11 cellular contexts compared by ENCODE assay signal in genomic region chr1:212860713-212861581, GRCh38. TPM values are rescaled to one million over a fixed set of nuclear protein-coding genes. Genes with fewer than 3 reads are reported as not detected.
DNase-seq lines count a peak whose midpoint lies in the region; ATAC-seq lines count a peak whose summit lies in the region.
"Had no signal": no experiment of that assay in that cellular context is flagged by ENCODE, and none has a peak within 500 bp of the region (broad histone marks: within the 10 kb centered on the region; RNA-seq: fewer than 3 reads in every experiment).

No MANE protein-coding gene starts in this region.

- no peak overlapping the region for H3K18ac ChIP-seq in trophoblast cell (ENCODE audit: low read length)

- ATAC-seq in HG02763 (IDR thresholded peaks at IDR 0.05; ENCODE audit: unreplicated experiment) = no peak

- H2AFZ ChIP-seq in trophoblast cell (ENCODE audit: insufficient read depth, low read length, poor library complexity) = no peak overlapping the region

- no peak overlapping the region for H2BK120ac ChIP-seq in trophoblast cell (ENCODE audit: insufficient read depth, low read length, poor library complexity)

- H3K79me1 ChIP-seq in trophoblast cell (ENCODE audit: low read length) = peaks cover 5% of the 10 kb centered on the region

- no peak overlapping the region for H4K8ac ChIP-seq in trophoblast cell (ENCODE audit: low read depth, low read length)

- H4K12ac ChIP-seq in trophoblast cell (ENCODE audit: low read depth, low read length) = no peak overlapping the region

- H3K27me3 ChIP-seq in duodenal mucosa (ENCODE audit: control insufficient read depth in 1 of 2, insufficient read depth in 2 of 2, low read length in 2 of 2) = no peaks in the 10 kb centered on the region
- H3K27me3 ChIP-seq in trophoblast cell (ENCODE audit: insufficient read depth, low read length) = no peaks in the 10 kb centered on the region

- H3K4me2 ChIP-seq in trophoblast cell (ENCODE audit: low read length) = peak overlapping the region; percentile 41

- no peak overlapping the region for H3K4ac ChIP-seq in trophoblast cell (ENCODE audit: low read depth, low read length)

- DNase-seq in NCI-H2081 (lab: John Stamatoyannopoulos, UW) = peak; percentile 5 to 29
- DNase-seq in NCI-H2081 treated with DMSO at 0.1 percent for 48 hours (lab: John Stamatoyannopoulos, UW) = no peak
- peak; percentile 82 for DNase-seq in NCI-H345 treated with DMSO at 0.1 percent for 48 hours (lab: John Stamatoyannopoulos, UW; ENCODE audit: unreplicated experiment)
- no peak for DNase-seq in trophoblast cell
- DNase-seq in NCI-H1105 treated with DMSO at 0.1 percent for 48 hours (lab: John Stamatoyannopoulos, UW) = no peak
- no peak for DNase-seq in SIG-M5 treated with dmso at 0.1 percent for 504 hours (lab: John Stamatoyannopoulos, UW; ENCODE audit: unreplicated experiment)
- DNase-seq: activated gamma-delta T cell treated with Interleukin-2 at 50 U/mL for 16 hours, NCI-H1436 treated with DMSO at 0.1 percent for 48 hours had no signal

- H3K79me2 ChIP-seq in trophoblast cell (ENCODE audit: control insufficient read depth, insufficient read depth, low read length, poor library complexity) = peaks cover 10% of the 10 kb centered on the region

- H2AK5ac ChIP-seq in trophoblast cell (ENCODE audit: low read length) = no peak overlapping the region

- no peak overlapping the region for H3K14ac ChIP-seq in trophoblast cell (ENCODE audit: low read length)

- H3K23ac ChIP-seq in trophoblast cell (ENCODE audit: low read length) = no peak overlapping the region

- no peak overlapping the region for H2BK12ac ChIP-seq in trophoblast cell (ENCODE audit: low read length)

- no peak overlapping the region for H4K91ac ChIP-seq in trophoblast cell (ENCODE audit: low read depth, low read length)

- H3K9me3 ChIP-seq in duodenal mucosa (ENCODE audit: control insufficient read depth in 1 of 2, low read length in 2 of 2) (no peaks in the 10 kb centered on the region), trophoblast cell (ENCODE audit: insufficient read depth, low read depth, low read length) (no peaks in the 10 kb centered on the region)

- H3K4me1 ChIP-seq in duodenal mucosa (ENCODE audit: control insufficient read depth in 1 of 2, insufficient read depth in 2 of 2, low read length in 2 of 2) (peaks cover 29 to 38% of the 10 kb centered on the region in 2 donors), trophoblast cell (ENCODE audit: control insufficient read depth in 1 of 2, insufficient read depth in 2 of 2, low read length in 2 of 2) (peaks cover 6 to 9% of the 10 kb centered on the region in 2 experiments)

- peaks cover 5 to 6% of the 10 kb centered on the region in 2 donors for H3K36me3 ChIP-seq in duodenal mucosa (ENCODE audit: control insufficient read depth in 1 of 2, insufficient read depth in 2 of 2, low read length in 2 of 2)
- H3K36me3 ChIP-seq in trophoblast cell (ENCODE audit: control insufficient read depth in 1 of 2, insufficient read depth in 2 of 2, low read length in 2 of 2) = peaks cover 3 to 4% of the 10 kb centered on the region in 2 experiments

- H3K9ac ChIP-seq in duodenal mucosa (ENCODE audit: low read depth in 1 of 2, low read length in 2 of 2) (no peak overlapping the region), trophoblast cell (ENCODE audit: low read length) (no peak overlapping the region)

- H3K4me3 ChIP-seq in duodenal mucosa (ENCODE audit: low read depth in 1 of 2, low read length in 2 of 2) (peak overlapping the region; percentile 52 to 96), trophoblast cell (ENCODE audit: low read depth, low read length) (no peak overlapping the region)

- H2BK5ac ChIP-seq in trophoblast cell (ENCODE audit: low read depth, low read length, poor library complexity) = no peak overlapping the region

- no CpG with 5 or more reads among the region's 5 CpGs for WGBS in trophoblast cell (ENCODE audit: extremely low coverage, insufficient coverage, insufficient read length)

- no peak overlapping the region for H3K27ac ChIP-seq in duodenal mucosa (ENCODE audit: low read depth, low read length)
- H3K27ac ChIP-seq in trophoblast cell (ENCODE audit: low read depth, low read length) = no peak overlapping the region

RNA-seq across cellular contexts. Expression of gene FLVCR1, which starts 2.9 kb away (rescaled TPM):
- polyA plus RNA-seq in trophoblast cell (2013) = 5.9 and 6.0 TPM in 2 replicates

RNA-seq across cellular contexts. Expression of gene SPATA45, which starts 13.5 kb away (rescaled TPM):
- polyA plus RNA-seq in trophoblast cell (2013) = not detected in 2 replicates
- polyA plus RNA-seq: esophagus had no signal

Comparison
In these comparisons a context has a peak if more than half of its experiments do, and no peak if none do; other contexts are left out.
1. DNase-seq: peak in NCI-H2081 (2 of 2) and NCI-H345 treated with DMSO at 0.1 percent for 48 hours (single experiment); none in NCI-H2081 treated with DMSO at 0.1 percent for 48 hours (single experiment), trophoblast cell (0 of 2), NCI-H1105 treated with DMSO at 0.1 percent for 48 hours (single experiment) and SIG-M5 treated with dmso at 0.1 percent for 504 hours (single experiment).